In genomic region chr19:39673862-39674261, GRCh38 we compare ENCODE assay signal across 20 cellular contexts. TPM values are rescaled to one million over a fixed set of nuclear protein-coding genes. Genes with fewer than 3 reads are reported as not detected.
DNase-seq lines count a peak whose midpoint lies in the region; TF ChIP-seq lines count a peak whose summit lies in the region.
"Not testable (repeated sequence)": the region's sequence is repeated elsewhere in the genome, so short reads cannot be mapped to it uniquely, and the experiment has no call there.
"Had no signal": no experiment of that assay in that cellular context is flagged by ENCODE, and none has a peak within 500 bp of the region (broad histone marks: within the 10 kb centered on the region; RNA-seq: fewer than 3 reads in every experiment).

No MANE protein-coding gene starts in this region.

- 50% methylated on average over 1 of the region's 1 CpG for WGBS in esophagus muscularis mucosa

- TF ChIP-seq POLR2A in esophagus muscularis mucosa (IDR thresholded peaks at IDR 0.05; ENCODE audit: low read depth): not testable (repeated sequence)

- peaks cover 9 to 12% (median 11%) of the 10 kb centered on the region in 4 donors for H3K4me1 ChIP-seq in esophagus muscularis mucosa

- intact Hi-C loops in esophagus muscularis mucosa (cut with DNase I): loop anchor here (5.0 kb wide), 1 partner anchor 117 kb away; no protein-coding TSS in a partner anchor

- TF ChIP-seq CTCF in GM12875 (IDR thresholded peaks at IDR 0.05; ENCODE audit: borderline replicate concordance, insufficient read depth, low read depth, low read length): peak; percentile 42; the same call in 1 of the 2 replicates
- not testable (repeated sequence) for TF ChIP-seq CTCF in esophagus muscularis mucosa (IDR thresholded peaks at IDR 0.05)

- peak; percentile 2 for DNase-seq in ACHN
- DNase-seq in HT-29 (ENCODE audit: low spot score): peak; percentile 16
- peak; percentile 57 for DNase-seq in NCI-H146 (lab: John Stamatoyannopoulos, UW)
- peak; percentile 72 for DNase-seq in NCI-H748 (lab: John Stamatoyannopoulos, UW; ENCODE audit: unreplicated experiment)
- peak; percentile 34 for DNase-seq in SK-MEL-5 (ENCODE audit: low read depth, low spot score)
- DNase-seq in esophagus muscularis mucosa (ENCODE audit: extremely low spot score): peak; percentile 7

- in situ Hi-C loops in ACHN (cut with HindIII; ENCODE audit: low pct_ligation_motif_present, low pct_unique_long_range_greater_than_20kb, low sequenced_read_pairs); SK-MEL-5 (cut with HindIII; ENCODE audit: low pct_unique_long_range_greater_than_20kb, low sequenced_read_pairs): not testable (repeated sequence)

- H3K36me3 ChIP-seq in esophagus muscularis mucosa: not testable (repeated sequence)

- H3K27ac ChIP-seq in esophagus muscularis mucosa (replicated peaks in 1 of 4): not testable (repeated sequence)

- H3K9me3 Mint-ChIP-seq in activated naive CD4-positive, alpha-beta T cell treated with anti-CD3 and anti-CD28 coated beads, Interleukin-2, amount 50 U/mL, for 24 hours: not testable (repeated sequence)

- TF ChIP-seq EP300 in esophagus muscularis mucosa (IDR thresholded peaks at IDR 0.05): not testable (repeated sequence)

- peaks cover 58% of the 10 kb centered on the region for H3K4me1 Mint-ChIP-seq in activated naive CD4-positive, alpha-beta T cell treated with anti-CD3 and anti-CD28 coated beads, Interleukin-2, amount 50 U/mL, for 24 hours

- not testable (repeated sequence) for H3K27me3 Mint-ChIP-seq in activated naive CD4-positive, alpha-beta T cell treated with anti-CD3 and anti-CD28 coated beads, Interleukin-2, amount 50 U/mL, for 24 hours

- H3K36me3 Mint-ChIP-seq in activated naive CD4-positive, alpha-beta T cell treated with anti-CD3 and anti-CD28 coated beads, Interleukin-2, amount 50 U/mL, for 24 hours: not testable (repeated sequence)

- peak overlapping the region; percentile 82 for H3K27ac Mint-ChIP-seq in activated naive CD4-positive, alpha-beta T cell treated with anti-CD3 and anti-CD28 coated beads, Interleukin-2, amount 50 U/mL, for 24 hours

- not testable (repeated sequence) for H3K4me3 Mint-ChIP-seq in activated naive CD4-positive, alpha-beta T cell treated with anti-CD3 and anti-CD28 coated beads, Interleukin-2, amount 50 U/mL, for 24 hours

- H3K4me3 ChIP-seq in GM12875 (ENCODE audit: low read depth, low read length); esophagus muscularis mucosa: not testable (repeated sequence)

- H3K27me3 ChIP-seq in esophagus muscularis mucosa: peaks cover 0 to 16% (median 0%) of the 10 kb centered on the region in 4 donors

- H3K9me3 ChIP-seq in esophagus muscularis mucosa: not testable (repeated sequence)

RNA-seq across cellular contexts. Expression of gene LGALS16, which starts 18.1 kb away (rescaled TPM):
- not detected in 2 replicates for total RNA-seq in HT-29 (2014; rRNA removed; shearing (Covaris generic))
- not detected in 2 replicates for total RNA-seq in SK-MEL-5 (2014; rRNA removed; shearing (Covaris generic))
- polyA plus RNA-seq in SK-MEL-5 (2015; cell fraction: cytosol; rRNA removed): not detected in 2 replicates
- not detected in 2 replicates for polyA plus RNA-seq in SK-MEL-5 (2015; cell fraction: nucleus; rRNA removed)
- not detected for total RNA-seq in esophagus muscularis mucosa
- total RNA-seq: activated CD4-positive, alpha-beta T cell treated with anti-CD3 and anti-CD28 coated beads for 36 hours; adrenal gland; esophagus mucosa; gastrocnemius medialis; GM23248; hepatocyte; progenitor cell of endocrine pancreas; Right ventricle myocardium superior; sciatic nerve; T-cell; temporal lobe had no signal
- polyA plus RNA-seq: adrenal gland, BJ, GM23248, hepatocyte had no signal

RNA-seq across cellular contexts. Expression of gene LGALS14, which starts 30.4 kb away (rescaled TPM):
- not detected in 2 replicates for total RNA-seq in HT-29 (2014; rRNA removed; shearing (Covaris generic))
- total RNA-seq in SK-MEL-5 (2014; rRNA removed; shearing (Covaris generic)): not detected in 2 replicates
- not detected in 2 replicates for polyA plus RNA-seq in SK-MEL-5 (2015; cell fraction: cytosol; rRNA removed)
- not detected in 2 replicates for polyA plus RNA-seq in SK-MEL-5 (2015; cell fraction: nucleus; rRNA removed)
- total RNA-seq in esophagus muscularis mucosa: not detected
- total RNA-seq: adrenal gland, esophagus mucosa, gastrocnemius medialis, GM23248, progenitor cell of endocrine pancreas, Right ventricle myocardium superior, sciatic nerve, temporal lobe had no signal
- polyA plus RNA-seq: adrenal gland, BJ, GM23248 had no signal

Comparison
In these comparisons a context has a peak if more than half of its experiments do, and no peak if none do; other contexts are left out.
1. DNase-seq: peak in every context shown above with its lines; median percentile 72 in NCI-H748; 57 in NCI-H146; 34 in SK-MEL-5; 16 in HT-29; 7 in esophagus muscularis mucosa; 2 in ACHN.